Comparison of ENCODE assay signal across 5 cellular contexts in the genomic region with DNA sequence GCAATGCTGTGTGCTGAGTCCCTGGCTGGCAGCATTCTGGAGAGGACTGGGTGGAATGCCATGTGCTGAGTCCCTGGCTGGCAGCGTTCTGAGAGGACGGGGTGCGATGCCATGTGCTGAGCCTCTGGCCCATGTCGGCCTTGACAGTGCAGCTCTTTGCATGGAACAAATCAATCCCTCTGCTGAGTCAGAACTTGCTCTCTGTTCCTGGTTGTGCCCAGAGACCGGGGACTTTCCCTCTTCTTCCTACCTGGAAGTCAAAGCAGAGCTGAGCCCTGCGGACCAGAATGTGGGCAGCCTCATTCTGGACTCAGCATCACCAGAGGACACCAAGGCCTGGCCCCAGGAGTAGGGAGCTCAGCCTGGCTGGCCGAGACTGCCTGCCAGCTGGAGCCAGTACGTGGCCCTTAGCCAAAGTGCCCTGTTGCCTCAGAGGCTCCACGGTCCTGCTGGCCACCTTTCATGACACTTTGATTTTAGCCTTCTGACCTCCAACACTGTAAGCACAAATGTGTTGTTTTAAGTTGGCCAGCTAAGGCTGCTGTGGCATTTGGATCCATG. TPM values are rescaled to one million over a fixed set of nuclear protein-coding genes. Genes with fewer than 3 reads are reported as not detected.
"Had no signal": no experiment of that assay in that cellular context is flagged by ENCODE, and none has a peak within 500 bp of the region (broad histone marks: within the 10 kb centered on the region; RNA-seq: fewer than 3 reads in every experiment).

No MANE protein-coding gene starts in this region.

RNA-seq across cellular contexts. Expression of a gene that starts 2.4 kb away (rescaled TPM):
- total RNA-seq: activated B cell treated with CpG ODN at 0.5 μM for 24 hours; activated CD4-positive, alpha-beta T cell treated with anti-CD3 and anti-CD28 coated beads, Interleukin-2, amount 10 ng/mL, durations not matched to agents 24 days and 14 days; activated T-helper 1 cell treated with anti-CD3 and anti-CD28 coated beads, Interleukin-12 subunit alpha, Interleukin-12 subunit beta, Interleukin-2, Interleukin-4 antibody, amounts not matched to agents 30 ng/mL and 10 ng/mL and 1 ng/mL, durations not matched to agents 14 hours and 24 hours and 36 hours; astrocyte; IMR-90 had no signal
- polyA plus RNA-seq: IMR-90 had no signal
